ENCODE assay signal across 7 cellular contexts in the genomic region with DNA sequence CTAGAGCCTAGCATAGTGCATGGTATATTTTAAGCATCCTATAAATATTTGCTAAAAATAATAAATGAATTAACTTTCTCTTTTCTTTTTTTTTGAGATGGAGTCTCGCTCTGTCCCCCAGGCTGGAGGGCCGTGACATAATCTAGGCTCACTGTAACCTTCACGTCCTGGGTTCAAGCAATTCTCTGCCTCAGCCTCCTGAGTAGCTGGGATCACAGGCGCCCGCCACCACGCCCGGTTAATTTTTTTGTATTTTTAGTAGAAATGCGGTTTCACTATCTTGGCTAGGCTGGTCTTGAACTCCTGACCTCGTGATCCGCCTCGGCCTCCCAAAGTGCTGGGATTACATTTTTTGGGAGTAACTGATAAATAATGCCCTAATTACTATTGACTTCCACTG.
A peak's percentile ranks its signal among the peaks of the same experiment; 100 is the strongest.
DNase-seq lines count a peak whose midpoint lies in the region; ATAC-seq, FAIRE-seq and TF ChIP-seq lines count a peak whose summit lies in the region.
"Not testable (repeated sequence)": the region's sequence is repeated elsewhere in the genome, so short reads cannot be mapped to it uniquely, and the experiment has no call there.

No MANE protein-coding gene starts in this region.

- peak overlapping the region; percentile 99 for H3K18ac ChIP-seq in IMR-90 (ENCODE audit: low read depth, low read length)

- H2AFZ ChIP-seq in IMR-90 (replicated peaks; ENCODE audit: low read length, poor library complexity); K562 (ENCODE audit: low read depth, low read length): not testable (repeated sequence)

- not testable (repeated sequence) for FAIRE-seq in K562 (lab: Jason Lieb, UNC)

- peaks cover 0 to 13% of the 10 kb centered on the region in 2 experiments; a peak in 2 of 4 replicates for H3K79me1 ChIP-seq in IMR-90 (ENCODE audit: low read depth in 1 of 2, low read length in 2 of 2)

- POLR2A ChIA-PET in IMR-90 (lab: Charles Lee; ENCODE audit: unreplicated experiment); K562 (lab: Yijun Ruan, JAX): not testable (repeated sequence)

- peak overlapping the region; percentile 83 for H3K14ac ChIP-seq in IMR-90 (replicated peaks; ENCODE audit: low read depth, low read length)

- ATAC-seq in IMR-90 (ENCODE audit: low read depth); K562; heart right ventricle: not testable (repeated sequence)

- peaks cover 29% of the 10 kb centered on the region for H3K4me1 ChIP-seq in IMR-90 (ENCODE audit: control insufficient read depth, insufficient read depth, low read length)
- peaks cover 0 to 28% of the 10 kb centered on the region in 2 experiments; a peak in 3 of 5 replicates for H3K4me1 ChIP-seq in K562 (replicated peaks in 1 of 2; ENCODE audit: control insufficient read depth in 2 of 2, insufficient read depth in 2 of 2, low read length in 2 of 2)
- H3K4me1 ChIP-seq in heart right ventricle, result peaks cover 13 to 61% (median 47%) of the 10 kb centered on the region in 9 donors
- H3K4me1 ChIP-seq in sigmoid colon, result peaks cover 0 to 61% (median 56%) of the 10 kb centered on the region in 4 donors

- H3K27me3 Mint-ChIP-seq in mesothelial cell of epicardium (ENCODE audit: low read depth); type B pancreatic cell: not testable (repeated sequence)

- peaks cover 49% of the 10 kb centered on the region for H3K4me1 Mint-ChIP-seq in mesothelial cell of epicardium
- peaks cover 50% of the 10 kb centered on the region for H3K4me1 Mint-ChIP-seq in type B pancreatic cell (ENCODE audit: unreplicated experiment)

- H4K20me1 ChIP-seq in IMR-90 (ENCODE audit: insufficient read depth, low read length); K562 (replicated peaks; ENCODE audit: control insufficient read depth, insufficient read depth, low read length): not testable (repeated sequence)

- H2BK20ac ChIP-seq in IMR-90 (ENCODE audit: low read depth, low read length), result peak overlapping the region; percentile 99

- H3K4me2 ChIP-seq in IMR-90 (ENCODE audit: low read depth, low read length); K562 (ENCODE audit: insufficient read depth, low read length): not testable (repeated sequence)

- not testable (repeated sequence) for H3K4me3 Mint-ChIP-seq in mesothelial cell of epicardium, type B pancreatic cell

- H3K36me3 ChIP-seq in IMR-90 (ENCODE audit: control insufficient read depth, insufficient read depth, low read length); K562 (ENCODE audit: control insufficient read depth, insufficient read depth, low read length); heart right ventricle; sigmoid colon: not testable (repeated sequence)

- H4K91ac ChIP-seq in IMR-90 (ENCODE audit: insufficient read depth, low read depth, low read length), result peak overlapping the region; percentile 94

- H3K27ac ChIP-seq in IMR-90 (ENCODE audit: insufficient read depth, low read length) (peak overlapping the region; percentile 93), epithelial cell of prostate (peak overlapping the region; percentile 99), heart right ventricle (peak overlapping the region in 8 of 10 donors; percentile 38 to 89 (median 68)), sigmoid colon (peak overlapping the region in 3 of 4 donors; percentile 62 to 79 (median 71))
- H3K27ac ChIP-seq in K562 (ENCODE audit: extremely low read depth, low read depth, low read length), result not testable (repeated sequence)

- DNase-seq in IMR-90; K562 (ENCODE audit: extremely low read depth in 1 of 4, low spot score in 3 of 4); epithelial cell of prostate (ENCODE audit: low read depth, low spot score); heart right ventricle; mesothelial cell of epicardium (ENCODE audit: low spot score in 2 of 2, unreplicated experiment in 2 of 2); sigmoid colon; type B pancreatic cell (ENCODE audit: extremely low spot score, unreplicated experiment): not testable (repeated sequence)

- not testable (repeated sequence) for TF ChIP-seq CTCF in IMR-90 (conservative IDR thresholded peaks at IDR 0.05; ENCODE audit: low read depth, low read length); K562 (IDR thresholded peaks at IDR 0.05 in 2 of 3, conservative IDR thresholded peaks at IDR 0.05 in 1 of 3; ENCODE audit: insufficient read depth in 2 of 3, low read depth in 1 of 3, low read length in 3 of 3); heart right ventricle (IDR thresholded peaks at IDR 0.05); mesothelial cell of epicardium (IDR thresholded peaks at IDR 0.05; ENCODE audit: unreplicated experiment); sigmoid colon (IDR thresholded peaks at IDR 0.05); type B pancreatic cell (conservative IDR thresholded peaks at IDR 0.05)

- no CpG with 5 or more reads among the region's 11 CpGs for WGBS in IMR-90 (ENCODE audit: extremely low coverage in 2 of 2, insufficient read length in 1 of 2), 2 experiments
- WGBS in K562 (ENCODE audit: insufficient coverage, low coverage, missing lambda C conversion rate), result 31% methylated on average over 10 of the region's 11 CpGs
- 88 to 90% methylated on average over 11 of the region's 11 CpGs for WGBS in heart right ventricle, 2 donors
- 87 to 89% methylated on average over 11 of the region's 11 CpGs for WGBS in sigmoid colon, 2 donors

- H2AK9ac ChIP-seq in IMR-90 (replicated peaks; ENCODE audit: low read depth, low read length, poor library complexity), result peak overlapping the region; percentile 22

- peak overlapping the region; percentile 98 for H2BK120ac ChIP-seq in IMR-90 (ENCODE audit: low read depth, low read length)

- BruUV-seq in IMR-90 (replicated peaks; lab: Mats Ljungman, UMichigan); K562 (replicated peaks; lab: Mats Ljungman, UMichigan): not testable (repeated sequence)

- not testable (repeated sequence) for H3K9me3 ChIP-seq in IMR-90 (ENCODE audit: control insufficient read depth, insufficient read depth, low read length); K562 (replicated peaks; ENCODE audit: control insufficient read depth, insufficient read depth, low read depth, low read length); heart right ventricle; sigmoid colon

- H3K27ac Mint-ChIP-seq in mesothelial cell of epicardium, result peak overlapping the region; percentile 88
- H3K27ac Mint-ChIP-seq in type B pancreatic cell, result peak overlapping the region; percentile 58

- in situ Hi-C loops in IMR-90 (cut with MboI; ENCODE audit: low sequenced_read_pairs); K562 (cut with MboI): not testable (repeated sequence)

- H3K9me1 ChIP-seq in IMR-90 (ENCODE audit: insufficient read depth, low read length), result peaks cover 17% of the 10 kb centered on the region
- H3K9me1 ChIP-seq in K562 (ENCODE audit: control insufficient read depth, insufficient read depth, low read length), result not testable (repeated sequence)

- not testable (repeated sequence) for TF ChIP-seq RAD21 in IMR-90 (IDR thresholded peaks at IDR 0.05; ENCODE audit: low read length); K562 (CRISPR knock-in tag; conservative IDR thresholded peaks at IDR 0.05 in 1 of 2, IDR thresholded peaks at IDR 0.05 in 1 of 2)

- dilution Hi-C loops in IMR-90 (cut with HindIII; ENCODE audit: low sequenced_read_pairs, unreplicated experiment), result not testable (repeated sequence)

- peak overlapping the region; percentile 96; the same call in 2 of the 3 replicates for H2BK15ac ChIP-seq in IMR-90 (ENCODE audit: low read depth, low read length)

- not testable (repeated sequence) for H3K27me3 ChIP-seq in IMR-90 (ENCODE audit: control insufficient read depth, insufficient read depth, low read length); K562 (ENCODE audit: control insufficient read depth in 2 of 2, insufficient read depth in 2 of 2, low read length in 2 of 2); heart right ventricle; sigmoid colon

- not testable (repeated sequence) for TF ChIP-seq EP300 in K562 (IDR thresholded peaks at IDR 0.05; ENCODE audit: low read length); sigmoid colon (IDR thresholded peaks at IDR 0.05)

- H4K5ac ChIP-seq in IMR-90 (ENCODE audit: low read depth, low read length), result peak overlapping the region; percentile 40

- H3K4ac ChIP-seq in IMR-90 (ENCODE audit: low read depth, low read length), result peak overlapping the region; percentile 97

- not testable (repeated sequence) for H3K79me2 ChIP-seq in K562 (ENCODE audit: control insufficient read depth, insufficient read depth, low read length)

- H3K9ac ChIP-seq in IMR-90 (ENCODE audit: low read depth, low read length), result peak overlapping the region; percentile 36; the same call in 1 of the 2 replicates
- H3K9ac ChIP-seq in K562 (ENCODE audit: insufficient read depth in 1 of 2, low read depth in 2 of 2, low read length in 2 of 2), result not testable (repeated sequence)

- H2BK5ac ChIP-seq in IMR-90 (ENCODE audit: low read depth, low read length, poor library complexity, severe bottlenecking), result peak overlapping the region; percentile 79

- CTCF ChIA-PET in IMR-90 (lab: Yijun Ruan, JAX), result interaction anchor here (1.4 kb wide), 1 partner anchor 10 kb away, joined by 4 read pairs; no protein-coding TSS in a partner anchor
- CTCF ChIA-PET in K562 (lab: Yijun Ruan, JAX; ENCODE audit: low intra/inter-chr PET ratio), result not testable (repeated sequence)

- H3K4me3 ChIP-seq in IMR-90 (ENCODE audit: insufficient read depth, low read depth, low read length); K562; heart right ventricle; sigmoid colon: not testable (repeated sequence)

- not testable (repeated sequence) for H3K9me3 Mint-ChIP-seq in mesothelial cell of epicardium, type B pancreatic cell

- peak overlapping the region; percentile 86 for H2AK5ac ChIP-seq in IMR-90 (ENCODE audit: low read depth, low read length)

- TF ChIP-seq POLR2A in IMR-90 (IDR thresholded peaks at IDR 0.05; ENCODE audit: low read depth, low read length); K562 (conservative IDR thresholded peaks at IDR 0.05); sigmoid colon (IDR thresholded peaks at IDR 0.05): not testable (repeated sequence)

- H3K36me3 Mint-ChIP-seq in mesothelial cell of epicardium, type B pancreatic cell: not testable (repeated sequence)

- peak overlapping the region; percentile 91 for H3K23ac ChIP-seq in IMR-90 (ENCODE audit: low read depth, low read length)

- peak overlapping the region; percentile 45 to 92 for H4K8ac ChIP-seq in IMR-90 (ENCODE audit: low read depth in 2 of 2, low read length in 2 of 2)

- intact Hi-C loops in IMR-90 (cut with micrococcal nuclease), result loop anchor here (2.0 kb wide), 3 partner anchors 18 to 198 kb away; no protein-coding TSS in a partner anchor
- intact Hi-C loops in K562 (cut with micrococcal nuclease), result loop anchor here (10.0 kb wide), 1 partner anchor 200 kb away; no protein-coding TSS in a partner anchor
- intact Hi-C loops in heart right ventricle (cut with DNase I), result loop anchor here in 7 of 10 donors (5.0 to 10.0 kb wide), 2 partner anchors 308 to 310 kb away; a partner anchor contains a TSS
- intact Hi-C loops in sigmoid colon (cut with DNase I), result loop anchor here (5.0 kb wide), 1 partner anchor 303 kb away; no protein-coding TSS in a partner anchor

- H3K56ac ChIP-seq in IMR-90 (ENCODE audit: extremely low read depth, insufficient read depth, low read length), result peak overlapping the region; percentile 68
